Comparison of ENCODE assay signal across 1 cellular context in the genomic region with DNA sequence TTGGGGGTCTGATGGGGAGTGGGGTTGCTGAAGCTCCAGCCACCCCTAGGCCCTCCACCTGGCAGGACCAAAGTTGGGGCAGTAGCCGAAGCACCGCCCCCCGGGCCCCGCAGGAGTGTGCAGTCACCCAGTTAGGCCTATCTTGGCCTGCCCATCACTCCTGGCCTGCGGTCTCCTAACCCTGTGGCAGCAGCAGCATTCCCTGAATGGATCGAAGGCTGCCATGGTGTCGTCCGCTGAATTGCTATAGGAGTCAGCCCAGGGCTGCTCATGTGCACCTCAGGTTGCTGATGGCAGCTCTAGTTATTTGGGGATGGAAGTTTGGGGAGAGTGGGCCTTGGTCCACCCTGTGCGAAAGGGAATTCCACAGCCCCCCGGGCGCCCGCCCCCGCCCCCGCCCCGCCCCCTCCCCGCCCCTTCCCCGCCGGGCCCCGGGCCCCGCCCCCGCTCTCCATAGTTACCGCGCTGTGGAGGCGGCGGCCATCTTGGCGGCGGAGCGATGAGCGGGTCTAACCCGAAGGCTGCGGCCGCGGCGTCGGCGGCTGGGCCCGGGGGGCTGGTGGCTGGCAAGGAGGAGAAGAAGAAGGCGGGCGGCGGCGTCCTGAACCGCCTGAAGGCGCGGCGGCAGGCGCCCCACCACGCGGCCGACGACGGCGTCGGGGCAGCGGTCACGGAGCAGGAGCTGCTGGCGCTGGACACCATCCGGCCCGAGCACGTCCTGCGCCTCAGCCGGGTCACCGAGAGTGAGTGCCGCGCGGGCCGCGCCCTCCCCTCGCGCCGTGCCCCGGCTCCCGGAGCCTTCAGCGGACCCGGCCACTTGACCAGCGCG.
TF ChIP-seq lines count a peak whose summit lies in the region.

A gene (plus strand): TSS at position 483 of the 829 bp plus-strand sequence. CDS start 17 bp downstream, at position 500.

TF ChIP-seq in GM12878, 131 proteins besides CTCF, POLR2A, EP300 and RAD21 (continued from another document and continues in another):
- TF ChIP-seq, protein P1, sequence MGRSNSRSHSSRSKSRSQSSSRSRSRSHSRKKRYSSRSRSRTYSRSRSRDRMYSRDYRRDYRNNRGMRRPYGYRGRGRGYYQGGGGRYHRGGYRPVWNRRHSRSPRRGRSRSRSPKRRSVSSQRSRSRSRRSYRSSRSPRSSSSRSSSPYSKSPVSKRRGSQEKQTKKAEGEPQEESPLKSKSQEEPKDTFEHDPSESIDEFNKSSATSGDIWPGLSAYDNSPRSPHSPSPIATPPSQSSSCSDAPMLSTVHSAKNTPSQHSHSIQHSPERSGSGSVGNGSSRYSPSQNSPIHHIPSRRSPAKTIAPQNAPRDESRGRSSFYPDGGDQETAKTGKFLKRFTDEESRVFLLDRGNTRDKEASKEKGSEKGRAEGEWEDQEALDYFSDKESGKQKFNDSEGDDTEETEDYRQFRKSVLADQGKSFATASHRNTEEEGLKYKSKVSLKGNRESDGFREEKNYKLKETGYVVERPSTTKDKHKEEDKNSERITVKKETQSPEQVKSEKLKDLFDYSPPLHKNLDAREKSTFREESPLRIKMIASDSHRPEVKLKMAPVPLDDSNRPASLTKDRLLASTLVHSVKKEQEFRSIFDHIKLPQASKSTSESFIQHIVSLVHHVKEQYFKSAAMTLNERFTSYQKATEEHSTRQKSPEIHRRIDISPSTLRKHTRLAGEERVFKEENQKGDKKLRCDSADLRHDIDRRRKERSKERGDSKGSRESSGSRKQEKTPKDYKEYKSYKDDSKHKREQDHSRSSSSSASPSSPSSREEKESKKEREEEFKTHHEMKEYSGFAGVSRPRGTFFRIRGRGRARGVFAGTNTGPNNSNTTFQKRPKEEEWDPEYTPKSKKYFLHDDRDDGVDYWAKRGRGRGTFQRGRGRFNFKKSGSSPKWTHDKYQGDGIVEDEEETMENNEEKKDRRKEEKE (IDR thresholded peaks at IDR 0.05): no peak
- TF ChIP-seq IRF4 (IDR thresholded peaks at IDR 0.05; ENCODE audit: low read depth, low read length) (no peak), ZSCAN29 (IDR thresholded peaks at IDR 0.05) (0 out of 2 replicates have a peak, but pooled peaks have one; percentile 43), RFX5 (IDR thresholded peaks at IDR 0.05; ENCODE audit: low read depth, low read length) (no peak), ZNF24 (IDR thresholded peaks at IDR 0.05) (no peak), RBBP5 (conservative IDR thresholded peaks at IDR 0.05) (no peak), HDGF (IDR thresholded peaks at IDR 0.05) (no peak), KLF5 (IDR thresholded peaks at IDR 0.05; ENCODE audit: partially characterized antibody) (no peak), NFYA (IDR thresholded peaks at IDR 0.05; ENCODE audit: borderline replicate concordance, low read depth, low read length) (no peak), TCF3 (IDR thresholded peaks at IDR 0.05; ENCODE audit: borderline replicate concordance, insufficient read depth, low read depth, low read length) (no peak), TCF7 (IDR thresholded peaks at IDR 0.05; ENCODE audit: borderline replicate concordance) (no peak), SREBF2 (IDR thresholded peaks at IDR 0.05; ENCODE audit: low read length) (no peak), RELA (IDR thresholded peaks at IDR 0.05; ENCODE audit: borderline replicate concordance, partially characterized antibody) (no peak), CBX5 (IDR thresholded peaks at IDR 0.05; ENCODE audit: low read depth) (no peak), MTA3 (IDR thresholded peaks at IDR 0.05; ENCODE audit: borderline replicate concordance, low read length) (no peak), TCF12 (IDR thresholded peaks at IDR 0.05; ENCODE audit: low read depth, low read length) (no peak), ZBED1 (IDR thresholded peaks at IDR 0.05; ENCODE audit: borderline replicate concordance) (no peak), TBL1XR1 (IDR thresholded peaks at IDR 0.05; ENCODE audit: low read depth, low read length) (no peak), IKZF2 (IDR thresholded peaks at IDR 0.05) (no peak), GABPA (IDR thresholded peaks at IDR 0.05; ENCODE audit: low read depth) (no peak), EED (IDR thresholded peaks at IDR 0.05; ENCODE audit: low read depth) (no peak), GATAD2B (conservative IDR thresholded peaks at IDR 0.05; ENCODE audit: low read depth) (peak; percentile 84; the same call in 1 of the 2 replicates), CBFB (IDR thresholded peaks at IDR 0.05; ENCODE audit: low read depth) (no peak), NR2C1 (IDR thresholded peaks at IDR 0.05) (no peak), BACH1 (IDR thresholded peaks at IDR 0.05; ENCODE audit: borderline replicate concordance) (peak; percentile 72), POLR2AphosphoS2 (IDR thresholded peaks at IDR 0.05; ENCODE audit: low read depth, low read length) (peak; percentile 55; the same call in 1 of the 2 replicates)
- TF ChIP-seq, protein P2, sequence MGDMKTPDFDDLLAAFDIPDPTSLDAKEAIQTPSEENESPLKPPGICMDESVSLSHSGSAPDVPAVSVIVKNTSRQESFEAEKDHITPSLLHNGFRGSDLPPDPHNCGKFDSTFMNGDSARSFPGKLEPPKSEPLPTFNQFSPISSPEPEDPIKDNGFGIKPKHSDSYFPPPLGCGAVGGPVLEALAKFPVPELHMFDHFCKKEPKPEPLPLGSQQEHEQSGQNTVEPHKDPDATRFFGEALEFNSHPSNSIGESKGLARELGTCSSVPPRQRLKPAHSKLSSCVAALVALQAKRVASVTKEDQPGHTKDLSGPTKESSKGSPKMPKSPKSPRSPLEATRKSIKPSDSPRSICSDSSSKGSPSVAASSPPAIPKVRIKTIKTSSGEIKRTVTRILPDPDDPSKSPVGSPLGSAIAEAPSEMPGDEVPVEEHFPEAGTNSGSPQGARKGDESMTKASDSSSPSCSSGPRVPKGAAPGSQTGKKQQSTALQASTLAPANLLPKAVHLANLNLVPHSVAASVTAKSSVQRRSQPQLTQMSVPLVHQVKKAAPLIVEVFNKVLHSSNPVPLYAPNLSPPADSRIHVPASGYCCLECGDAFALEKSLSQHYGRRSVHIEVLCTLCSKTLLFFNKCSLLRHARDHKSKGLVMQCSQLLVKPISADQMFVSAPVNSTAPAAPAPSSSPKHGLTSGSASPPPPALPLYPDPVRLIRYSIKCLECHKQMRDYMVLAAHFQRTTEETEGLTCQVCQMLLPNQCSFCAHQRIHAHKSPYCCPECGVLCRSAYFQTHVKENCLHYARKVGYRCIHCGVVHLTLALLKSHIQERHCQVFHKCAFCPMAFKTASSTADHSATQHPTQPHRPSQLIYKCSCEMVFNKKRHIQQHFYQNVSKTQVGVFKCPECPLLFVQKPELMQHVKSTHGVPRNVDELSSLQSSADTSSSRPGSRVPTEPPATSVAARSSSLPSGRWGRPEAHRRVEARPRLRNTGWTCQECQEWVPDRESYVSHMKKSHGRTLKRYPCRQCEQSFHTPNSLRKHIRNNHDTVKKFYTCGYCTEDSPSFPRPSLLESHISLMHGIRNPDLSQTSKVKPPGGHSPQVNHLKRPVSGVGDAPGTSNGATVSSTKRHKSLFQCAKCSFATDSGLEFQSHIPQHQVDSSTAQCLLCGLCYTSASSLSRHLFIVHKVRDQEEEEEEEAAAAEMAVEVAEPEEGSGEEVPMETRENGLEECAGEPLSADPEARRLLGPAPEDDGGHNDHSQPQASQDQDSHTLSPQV (IDR thresholded peaks at IDR 0.05): no peak
- TF ChIP-seq, protein P3, sequence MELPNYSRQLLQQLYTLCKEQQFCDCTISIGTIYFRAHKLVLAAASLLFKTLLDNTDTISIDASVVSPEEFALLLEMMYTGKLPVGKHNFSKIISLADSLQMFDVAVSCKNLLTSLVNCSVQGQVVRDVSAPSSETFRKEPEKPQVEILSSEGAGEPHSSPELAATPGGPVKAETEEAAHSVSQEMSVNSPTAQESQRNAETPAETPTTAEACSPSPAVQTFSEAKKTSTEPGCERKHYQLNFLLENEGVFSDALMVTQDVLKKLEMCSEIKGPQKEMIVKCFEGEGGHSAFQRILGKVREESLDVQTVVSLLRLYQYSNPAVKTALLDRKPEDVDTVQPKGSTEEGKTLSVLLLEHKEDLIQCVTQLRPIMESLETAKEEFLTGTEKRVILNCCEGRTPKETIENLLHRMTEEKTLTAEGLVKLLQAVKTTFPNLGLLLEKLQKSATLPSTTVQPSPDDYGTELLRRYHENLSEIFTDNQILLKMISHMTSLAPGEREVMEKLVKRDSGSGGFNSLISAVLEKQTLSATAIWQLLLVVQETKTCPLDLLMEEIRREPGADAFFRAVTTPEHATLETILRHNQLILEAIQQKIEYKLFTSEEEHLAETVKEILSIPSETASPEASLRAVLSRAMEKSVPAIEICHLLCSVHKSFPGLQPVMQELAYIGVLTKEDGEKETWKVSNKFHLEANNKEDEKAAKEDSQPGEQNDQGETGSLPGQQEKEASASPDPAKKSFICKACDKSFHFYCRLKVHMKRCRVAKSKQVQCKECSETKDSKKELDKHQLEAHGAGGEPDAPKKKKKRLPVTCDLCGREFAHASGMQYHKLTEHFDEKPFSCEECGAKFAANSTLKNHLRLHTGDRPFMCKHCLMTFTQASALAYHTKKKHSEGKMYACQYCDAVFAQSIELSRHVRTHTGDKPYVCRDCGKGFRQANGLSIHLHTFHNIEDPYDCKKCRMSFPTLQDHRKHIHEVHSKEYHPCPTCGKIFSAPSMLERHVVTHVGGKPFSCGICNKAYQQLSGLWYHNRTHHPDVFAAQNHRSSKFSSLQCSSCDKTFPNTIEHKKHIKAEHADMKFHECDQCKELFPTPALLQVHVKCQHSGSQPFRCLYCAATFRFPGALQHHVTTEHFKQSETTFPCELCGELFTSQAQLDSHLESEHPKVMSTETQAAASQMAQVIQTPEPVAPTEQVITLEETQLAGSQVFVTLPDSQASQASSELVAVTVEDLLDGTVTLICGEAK (IDR thresholded peaks at IDR 0.05; ENCODE audit: borderline replicate concordance): no peak
- TF ChIP-seq, protein P4, sequence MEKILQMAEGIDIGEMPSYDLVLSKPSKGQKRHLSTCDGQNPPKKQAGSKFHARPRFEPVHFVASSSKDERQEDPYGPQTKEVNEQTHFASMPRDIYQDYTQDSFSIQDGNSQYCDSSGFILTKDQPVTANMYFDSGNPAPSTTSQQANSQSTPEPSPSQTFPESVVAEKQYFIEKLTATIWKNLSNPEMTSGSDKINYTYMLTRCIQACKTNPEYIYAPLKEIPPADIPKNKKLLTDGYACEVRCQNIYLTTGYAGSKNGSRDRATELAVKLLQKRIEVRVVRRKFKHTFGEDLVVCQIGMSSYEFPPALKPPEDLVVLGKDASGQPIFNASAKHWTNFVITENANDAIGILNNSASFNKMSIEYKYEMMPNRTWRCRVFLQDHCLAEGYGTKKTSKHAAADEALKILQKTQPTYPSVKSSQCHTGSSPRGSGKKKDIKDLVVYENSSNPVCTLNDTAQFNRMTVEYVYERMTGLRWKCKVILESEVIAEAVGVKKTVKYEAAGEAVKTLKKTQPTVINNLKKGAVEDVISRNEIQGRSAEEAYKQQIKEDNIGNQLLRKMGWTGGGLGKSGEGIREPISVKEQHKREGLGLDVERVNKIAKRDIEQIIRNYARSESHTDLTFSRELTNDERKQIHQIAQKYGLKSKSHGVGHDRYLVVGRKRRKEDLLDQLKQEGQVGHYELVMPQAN (conservative IDR thresholded peaks at IDR 0.05): peak; percentile 93
- TF ChIP-seq, protein P5, sequence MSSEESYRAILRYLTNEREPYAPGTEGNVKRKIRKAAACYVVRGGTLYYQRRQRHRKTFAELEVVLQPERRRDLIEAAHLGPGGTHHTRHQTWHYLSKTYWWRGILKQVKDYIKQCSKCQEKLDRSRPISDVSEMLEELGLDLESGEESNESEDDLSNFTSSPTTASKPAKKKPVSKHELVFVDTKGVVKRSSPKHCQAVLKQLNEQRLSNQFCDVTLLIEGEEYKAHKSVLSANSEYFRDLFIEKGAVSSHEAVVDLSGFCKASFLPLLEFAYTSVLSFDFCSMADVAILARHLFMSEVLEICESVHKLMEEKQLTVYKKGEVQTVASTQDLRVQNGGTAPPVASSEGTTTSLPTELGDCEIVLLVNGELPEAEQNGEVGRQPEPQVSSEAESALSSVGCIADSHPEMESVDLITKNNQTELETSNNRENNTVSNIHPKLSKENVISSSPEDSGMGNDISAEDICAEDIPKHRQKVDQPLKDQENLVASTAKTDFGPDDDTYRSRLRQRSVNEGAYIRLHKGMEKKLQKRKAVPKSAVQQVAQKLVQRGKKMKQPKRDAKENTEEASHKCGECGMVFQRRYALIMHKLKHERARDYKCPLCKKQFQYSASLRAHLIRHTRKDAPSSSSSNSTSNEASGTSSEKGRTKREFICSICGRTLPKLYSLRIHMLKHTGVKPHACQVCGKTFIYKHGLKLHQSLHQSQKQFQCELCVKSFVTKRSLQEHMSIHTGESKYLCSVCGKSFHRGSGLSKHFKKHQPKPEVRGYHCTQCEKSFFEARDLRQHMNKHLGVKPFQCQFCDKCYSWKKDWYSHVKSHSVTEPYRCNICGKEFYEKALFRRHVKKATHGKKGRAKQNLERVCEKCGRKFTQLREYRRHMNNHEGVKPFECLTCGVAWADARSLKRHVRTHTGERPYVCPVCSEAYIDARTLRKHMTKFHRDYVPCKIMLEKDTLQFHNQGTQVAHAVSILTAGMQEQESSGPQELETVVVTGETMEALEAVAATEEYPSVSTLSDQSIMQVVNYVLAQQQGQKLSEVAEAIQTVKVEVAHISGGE (CRISPR knock-in tag; IDR thresholded peaks at IDR 0.05): no peak
- TF ChIP-seq, protein P6, sequence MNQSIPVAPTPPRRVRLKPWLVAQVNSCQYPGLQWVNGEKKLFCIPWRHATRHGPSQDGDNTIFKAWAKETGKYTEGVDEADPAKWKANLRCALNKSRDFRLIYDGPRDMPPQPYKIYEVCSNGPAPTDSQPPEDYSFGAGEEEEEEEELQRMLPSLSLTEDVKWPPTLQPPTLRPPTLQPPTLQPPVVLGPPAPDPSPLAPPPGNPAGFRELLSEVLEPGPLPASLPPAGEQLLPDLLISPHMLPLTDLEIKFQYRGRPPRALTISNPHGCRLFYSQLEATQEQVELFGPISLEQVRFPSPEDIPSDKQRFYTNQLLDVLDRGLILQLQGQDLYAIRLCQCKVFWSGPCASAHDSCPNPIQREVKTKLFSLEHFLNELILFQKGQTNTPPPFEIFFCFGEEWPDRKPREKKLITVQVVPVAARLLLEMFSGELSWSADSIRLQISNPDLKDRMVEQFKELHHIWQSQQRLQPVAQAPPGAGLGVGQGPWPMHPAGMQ (IDR thresholded peaks at IDR 0.05; ENCODE audit: borderline replicate concordance): no peak
- TF ChIP-seq, protein P7, sequence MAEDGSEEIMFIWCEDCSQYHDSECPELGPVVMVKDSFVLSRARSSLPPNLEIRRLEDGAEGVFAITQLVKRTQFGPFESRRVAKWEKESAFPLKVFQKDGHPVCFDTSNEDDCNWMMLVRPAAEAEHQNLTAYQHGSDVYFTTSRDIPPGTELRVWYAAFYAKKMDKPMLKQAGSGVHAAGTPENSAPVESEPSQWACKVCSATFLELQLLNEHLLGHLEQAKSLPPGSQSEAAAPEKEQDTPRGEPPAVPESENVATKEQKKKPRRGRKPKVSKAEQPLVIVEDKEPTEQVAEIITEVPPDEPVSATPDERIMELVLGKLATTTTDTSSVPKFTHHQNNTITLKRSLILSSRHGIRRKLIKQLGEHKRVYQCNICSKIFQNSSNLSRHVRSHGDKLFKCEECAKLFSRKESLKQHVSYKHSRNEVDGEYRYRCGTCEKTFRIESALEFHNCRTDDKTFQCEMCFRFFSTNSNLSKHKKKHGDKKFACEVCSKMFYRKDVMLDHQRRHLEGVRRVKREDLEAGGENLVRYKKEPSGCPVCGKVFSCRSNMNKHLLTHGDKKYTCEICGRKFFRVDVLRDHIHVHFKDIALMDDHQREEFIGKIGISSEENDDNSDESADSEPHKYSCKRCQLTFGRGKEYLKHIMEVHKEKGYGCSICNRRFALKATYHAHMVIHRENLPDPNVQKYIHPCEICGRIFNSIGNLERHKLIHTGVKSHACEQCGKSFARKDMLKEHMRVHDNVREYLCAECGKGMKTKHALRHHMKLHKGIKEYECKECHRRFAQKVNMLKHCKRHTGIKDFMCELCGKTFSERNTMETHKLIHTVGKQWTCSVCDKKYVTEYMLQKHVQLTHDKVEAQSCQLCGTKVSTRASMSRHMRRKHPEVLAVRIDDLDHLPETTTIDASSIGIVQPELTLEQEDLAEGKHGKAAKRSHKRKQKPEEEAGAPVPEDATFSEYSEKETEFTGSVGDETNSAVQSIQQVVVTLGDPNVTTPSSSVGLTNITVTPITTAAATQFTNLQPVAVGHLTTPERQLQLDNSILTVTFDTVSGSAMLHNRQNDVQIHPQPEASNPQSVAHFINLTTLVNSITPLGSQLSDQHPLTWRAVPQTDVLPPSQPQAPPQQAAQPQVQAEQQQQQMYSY (CRISPR knock-in tag; IDR thresholded peaks at IDR 0.05): no peak
